In the genomic region with DNA sequence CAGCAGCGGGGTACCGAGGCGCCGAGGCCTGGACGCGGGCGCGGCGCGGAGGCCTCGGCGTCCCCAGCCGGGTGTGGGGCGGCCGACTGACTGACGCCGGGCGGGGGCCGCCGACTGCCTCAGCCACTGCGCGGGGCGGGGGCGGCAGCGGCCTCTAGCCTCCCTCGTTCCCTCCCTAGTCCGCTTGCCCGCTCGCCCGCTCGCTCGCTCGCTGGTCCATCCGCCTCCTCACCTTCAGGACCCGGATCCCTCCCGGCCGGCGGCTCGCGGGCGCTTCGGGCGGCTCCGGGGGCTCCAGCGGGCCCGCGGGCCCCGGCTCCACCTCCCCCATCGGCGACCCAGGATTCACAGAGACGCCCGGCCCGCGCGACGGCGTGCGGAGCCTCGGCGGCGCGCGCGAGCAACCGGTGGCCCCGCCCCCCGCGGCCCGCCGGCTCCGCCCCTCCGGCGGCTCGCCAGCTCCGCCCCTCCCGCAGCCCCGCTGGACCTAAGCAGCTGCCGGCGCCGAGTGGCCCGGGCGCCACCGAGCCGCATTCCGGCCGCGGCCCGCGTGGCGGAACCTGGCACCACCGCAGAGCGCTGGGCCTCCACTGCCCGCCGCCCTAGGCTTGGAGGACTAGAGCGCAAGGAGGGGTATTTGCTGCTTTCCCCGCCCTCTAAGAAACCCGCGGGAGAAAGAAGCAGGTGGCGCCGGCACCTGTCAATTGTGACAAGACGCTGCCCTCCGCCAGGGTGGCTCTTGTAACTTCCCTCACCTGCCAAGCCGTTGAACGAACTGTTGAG, we compare ENCODE assay signal across 8 cellular contexts.
A peak's percentile ranks its signal among the peaks of the same experiment; 100 is the strongest.
DNase-seq lines count a peak whose midpoint lies in the region; ATAC-seq lines count a peak whose summit lies in the region.

No MANE protein-coding gene starts in this region.

- no peaks in the 10 kb centered on the region for H3K9me3 Mint-ChIP-seq in central memory CD8-positive, alpha-beta T cell

- H3K27me3 Mint-ChIP-seq in central memory CD8-positive, alpha-beta T cell = no peaks in the 10 kb centered on the region

- H3K4me3 Mint-ChIP-seq in central memory CD8-positive, alpha-beta T cell = peak overlapping the region; percentile 81

- H3K4me1 Mint-ChIP-seq in central memory CD8-positive, alpha-beta T cell = peaks cover 14% of the 10 kb centered on the region

- peak overlapping the region; percentile 74 for H3K27ac Mint-ChIP-seq in central memory CD8-positive, alpha-beta T cell (ENCODE audit: low read depth)

- peak; percentile 66 for ATAC-seq in HG02884 (IDR thresholded peaks at IDR 0.05; ENCODE audit: unreplicated experiment)
- peak; percentile 78 for ATAC-seq in central memory CD8-positive, alpha-beta T cell (replicated peaks; ENCODE audit: extremely low read depth, poor library complexity, severe bottlenecking)

- peaks cover 10% of the 10 kb centered on the region for H3K36me3 Mint-ChIP-seq in central memory CD8-positive, alpha-beta T cell (ENCODE audit: insufficient read depth)

- DNase-seq in SIG-M5 treated with dmso at 0.1 percent for 504 hours (lab: John Stamatoyannopoulos, UW; ENCODE audit: unreplicated experiment) (peak; percentile 62), SIG-M5 (lab: John Stamatoyannopoulos, UW) (no peak), NCI-H2171 (lab: John Stamatoyannopoulos, UW) (peak; percentile 74), kidney glomerular epithelial cell (lab: John Stamatoyannopoulos, UW) (peak; percentile 60)
- peak; percentile 54 for DNase-seq in activated CD4-positive, CD25-positive, alpha-beta regulatory T cell treated with anti-CD3 and anti-CD28 coated beads, Interleukin-2, amount 50 U/mL, for 16 hours (ENCODE audit: low read depth, low spot score)
- DNase-seq in central memory CD8-positive, alpha-beta T cell (ENCODE audit: low spot score in 2 of 2) = peak; percentile 68 to 71
- DNase-seq in stimulated activated CD4-positive, alpha-beta T cell treated with anti-CD3 and anti-CD28 coated beads, Interleukin-15, amount 100 ng/mL, for 48 hours (ENCODE audit: low read depth in 2 of 2) = peak; percentile 40 to 64
